In genomic region chr21:33406493-33406892, GRCh38 we compare ENCODE assay signal across 14 cellular contexts.
DNase-seq lines count a peak whose midpoint lies in the region; ATAC-seq and TF ChIP-seq lines count a peak whose summit lies in the region.
"Had no signal": no experiment of that assay in that cellular context is flagged by ENCODE, and none has a peak within 500 bp of the region (broad histone marks: within the 10 kb centered on the region; RNA-seq: fewer than 3 reads in every experiment).

No MANE protein-coding gene starts in this region.

- no peak for TF ChIP-seq POLR2A in NB4 (IDR thresholded peaks at IDR 0.05; ENCODE audit: extremely low read depth, insufficient read length)

- H3K4me3 Mint-ChIP-seq in stimulated activated effector memory CD8-positive, alpha-beta T cell treated with anti-CD3 and anti-CD28 coated beads, Interleukin-12 subunit alpha, Interleukin-12 subunit beta, amount 100 ng/mL, for 72 hours, result no peak overlapping the region

- H3K36me3 Mint-ChIP-seq in stimulated activated effector memory CD8-positive, alpha-beta T cell treated with anti-CD3 and anti-CD28 coated beads, Interleukin-12 subunit alpha, Interleukin-12 subunit beta, amount 100 ng/mL, for 72 hours, result no peaks in the 10 kb centered on the region

- H3K27ac ChIP-seq in coronary artery, result no peak overlapping the region

- H3K27ac Mint-ChIP-seq in stimulated activated effector memory CD8-positive, alpha-beta T cell treated with anti-CD3 and anti-CD28 coated beads, Interleukin-12 subunit alpha, Interleukin-12 subunit beta, amount 100 ng/mL, for 72 hours, result no peak overlapping the region

- H3K4me1 Mint-ChIP-seq in stimulated activated effector memory CD8-positive, alpha-beta T cell treated with anti-CD3 and anti-CD28 coated beads, Interleukin-12 subunit alpha, Interleukin-12 subunit beta, amount 100 ng/mL, for 72 hours, result peaks cover 12% of the 10 kb centered on the region

- TF ChIP-seq CTCF in NB4 (IDR thresholded peaks at IDR 0.05; ENCODE audit: low read depth, low read length) (no peak), coronary artery (IDR thresholded peaks at IDR 0.05) (no peak)

- peak; percentile 34 for DNase-seq in activated CD4-positive, alpha-beta T cell treated with anti-CD3 and anti-CD28 coated beads for 48 hours
- DNase-seq in activated CD4-positive, alpha-beta T cell treated with anti-CD3 and anti-CD28 coated beads, Interleukin-2, amount 50 U/mL, for 4 hours, result no peak
- DNase-seq in NB4 (ENCODE audit: low read depth) (no peak), coronary artery (ENCODE audit: low spot score) (no peak), NCI-H2081 (lab: John Stamatoyannopoulos, UW) (no peak), NCI-H187 treated with DMSO at 0.1 percent for 48 hours (lab: John Stamatoyannopoulos, UW) (no peak)
- no peak for DNase-seq in stimulated activated effector memory CD8-positive, alpha-beta T cell treated with anti-CD3 and anti-CD28 coated beads, Interleukin-12 subunit alpha, Interleukin-12 subunit beta, amount 100 ng/mL, for 72 hours (ENCODE audit: low spot score in 2 of 2)
- DNase-seq: amniotic stem cell, Caco-2, MM.1S, right cardiac atrium had no signal

- H3K4me3 ChIP-seq in NB4 (ENCODE audit: low read depth, low read length) (peak overlapping the region; percentile 30), coronary artery (peak overlapping the region; percentile 19)

- H3K9me3 Mint-ChIP-seq in stimulated activated effector memory CD8-positive, alpha-beta T cell treated with anti-CD3 and anti-CD28 coated beads, Interleukin-12 subunit alpha, Interleukin-12 subunit beta, amount 100 ng/mL, for 72 hours, result no peaks in the 10 kb centered on the region

- ATAC-seq in stimulated activated effector memory CD8-positive, alpha-beta T cell treated with anti-CD3 and anti-CD28 coated beads, Interleukin-12 subunit alpha, Interleukin-12 subunit beta, amount 100 ng/mL, for 72 hours, result peak; percentile 56
- ATAC-seq in GM19351 (IDR thresholded peaks at IDR 0.05; ENCODE audit: unreplicated experiment), result no peak
- ATAC-seq: HCT116, heart left ventricle, right cardiac atrium had no signal
